ENCODE assay signal across 8 cellular contexts in the genomic region with DNA sequence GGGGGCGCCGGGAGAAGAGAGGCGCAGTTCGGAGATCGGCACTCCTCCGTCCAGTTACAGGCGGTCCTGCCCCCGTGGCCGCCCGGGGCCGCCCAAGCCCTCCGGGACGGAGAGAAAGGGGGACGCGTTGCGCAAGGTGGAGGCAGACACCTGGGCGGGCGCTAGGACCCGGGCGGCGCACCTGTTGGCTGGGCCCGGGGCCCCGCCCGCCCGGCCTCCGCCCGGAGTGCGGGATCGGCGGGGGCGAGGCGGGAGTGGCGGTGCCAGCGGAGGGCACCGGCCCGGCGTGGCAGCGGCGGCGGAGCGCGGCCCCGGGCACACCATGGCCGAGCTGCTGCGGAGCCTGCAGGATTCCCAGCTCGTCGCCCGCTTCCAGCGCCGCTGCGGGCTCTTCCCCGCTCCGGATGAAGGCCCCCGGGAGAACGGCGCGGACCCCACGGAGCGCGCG. TPM values are rescaled to one million over a fixed set of nuclear protein-coding genes. Genes with fewer than 3 reads are reported as not detected.
DNase-seq lines count a peak whose midpoint lies in the region; ATAC-seq and TF ChIP-seq lines count a peak whose summit lies in the region.

A gene with protein sequence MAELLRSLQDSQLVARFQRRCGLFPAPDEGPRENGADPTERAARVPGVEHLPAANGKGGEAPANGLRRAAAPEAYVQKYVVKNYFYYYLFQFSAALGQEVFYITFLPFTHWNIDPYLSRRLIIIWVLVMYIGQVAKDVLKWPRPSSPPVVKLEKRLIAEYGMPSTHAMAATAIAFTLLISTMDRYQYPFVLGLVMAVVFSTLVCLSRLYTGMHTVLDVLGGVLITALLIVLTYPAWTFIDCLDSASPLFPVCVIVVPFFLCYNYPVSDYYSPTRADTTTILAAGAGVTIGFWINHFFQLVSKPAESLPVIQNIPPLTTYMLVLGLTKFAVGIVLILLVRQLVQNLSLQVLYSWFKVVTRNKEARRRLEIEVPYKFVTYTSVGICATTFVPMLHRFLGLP (plus strand): TSS at position 263 of the 448 bp plus-strand sequence. CDS start 60 bp downstream, at position 323.

- no peaks in the 10 kb centered on the region for H3K9me3 ChIP-seq in BE2C
- H3K9me3 ChIP-seq in heart left ventricle = no peaks in the 10 kb centered on the region

- no peaks in the 10 kb centered on the region for H3K9me3 Mint-ChIP-seq in activated T-cell treated with anti-CD3 and anti-CD28 coated beads, Interleukin-2, amount 50 U/mL, for 24 hours

- TF ChIP-seq POLR2A in heart left ventricle (IDR thresholded peaks at IDR 0.05) = no peak

- ATAC-seq in GM19351 (IDR thresholded peaks at IDR 0.05; ENCODE audit: unreplicated experiment) (peak; percentile 29), HG03439 (IDR thresholded peaks at IDR 0.05; ENCODE audit: unreplicated experiment) (peak; percentile 35), heart left ventricle (peak in 2 of 4 donors; percentile 40 to 54), HG03469 (IDR thresholded peaks at IDR 0.05; ENCODE audit: unreplicated experiment) (no peak)

- H3K27ac Mint-ChIP-seq in activated T-cell treated with anti-CD3 and anti-CD28 coated beads, Interleukin-2, amount 50 U/mL, for 24 hours = peak within 1 kb of the TSS; percentile 96

- no peak for TF ChIP-seq CTCF in BE2C (IDR thresholded peaks at IDR 0.05; ENCODE audit: low read depth, low read length)
- TF ChIP-seq CTCF in heart left ventricle (IDR thresholded peaks at IDR 0.05) = no peak

- H3K27me3 ChIP-seq in BE2C = peaks cover 14% of the 10 kb centered on the region; the same call in 1 of the 2 replicates
- H3K27me3 ChIP-seq in heart left ventricle = peaks cover 0 to 42% (median 10%) of the 10 kb centered on the region in 9 donors

- H3K4me1 ChIP-seq in BE2C = peaks cover 14% of the 10 kb centered on the region
- peaks cover 0 to 17% (median 0%) of the 10 kb centered on the region in 12 donors for H3K4me1 ChIP-seq in heart left ventricle

- 1 to 2% (median 1%) methylated on average over 16 to 61 of the region's 61 CpGs for WGBS in heart left ventricle, 4 donors

- peak within 1 kb of the TSS in 6 of 12 donors; percentile 7 to 55 (median 18) for H3K27ac ChIP-seq in heart left ventricle

- DNase-seq in BE2C (peak; percentile 36), heart left ventricle (peak in 1 of 5 donors; percentile 63), renal cortical epithelial cell (ENCODE audit: low read depth) (no peak), NCI-H1694 (lab: John Stamatoyannopoulos, UW) (no peak)
- peak; percentile 48 for DNase-seq in activated T-cell treated with anti-CD3 and anti-CD28 coated beads, Interleukin-2, amount 50 U/mL, for 24 hours

- intact Hi-C loops in heart left ventricle (cut with DNase I) = loop anchor here in 1 of 10 donors (10.0 kb wide), 1 partner anchor 150 kb away; no protein-coding TSS in a partner anchor

- H3K36me3 ChIP-seq in BE2C (no peaks in the 10 kb centered on the region; the same call in 1 of the 2 replicates), heart left ventricle (no peaks in the 10 kb centered on the region)

- peak within 1 kb of the TSS; percentile 91 for H3K4me3 Mint-ChIP-seq in activated T-cell treated with anti-CD3 and anti-CD28 coated beads, Interleukin-2, amount 50 U/mL, for 24 hours

- peaks cover 52% of the 10 kb centered on the region for H3K4me1 Mint-ChIP-seq in activated T-cell treated with anti-CD3 and anti-CD28 coated beads, Interleukin-2, amount 50 U/mL, for 24 hours (ENCODE audit: low read depth)

- peaks cover 6% of the 10 kb centered on the region for H3K36me3 Mint-ChIP-seq in activated T-cell treated with anti-CD3 and anti-CD28 coated beads, Interleukin-2, amount 50 U/mL, for 24 hours (ENCODE audit: low read depth)

- peak within 1 kb of the TSS; percentile 51 for H3K4me3 ChIP-seq in BE2C (ENCODE audit: low read depth, low read length)
- H3K4me3 ChIP-seq in heart left ventricle = peak within 1 kb of the TSS; percentile 43 to 72 (median 60)

- H3K27me3 Mint-ChIP-seq in activated T-cell treated with anti-CD3 and anti-CD28 coated beads, Interleukin-2, amount 50 U/mL, for 24 hours = peaks cover 68% of the 10 kb centered on the region

RNA-seq across cellular contexts. Expression of the gene that starts here (rescaled TPM):
- polyA plus RNA-seq in BE2C (2012; ENCODE audit: insufficient read depth, insufficient read length, low read depth) = 4.8 TPM
- total RNA-seq in heart left ventricle (10 to 100 TPM in 7 of 9 donors, 1 to 10 TPM in 2; 4.7 to 25.8 (median 12.4) TPM), renal cortical epithelial cell (49.0 and 88.9 TPM in 2 replicates)
- polyA plus RNA-seq in heart left ventricle = 10 to 100 TPM in 1 of 2 donors, 1 to 10 TPM in 1; 1.6 to 13.6 TPM

Comparison
In these comparisons a context has a peak if more than half of its experiments do, and no peak if none do; other contexts are left out.
1. DNase-seq: peak in BE2C (single experiment) and activated T-cell treated with anti-CD3 and anti-CD28 coated beads, Interleukin-2, amount 50 U/mL, for 24 hours (single experiment); none in renal cortical epithelial cell (single experiment) and NCI-H1694 (single experiment).